ENCODE assay signal across 11 cellular contexts in the genomic region with DNA sequence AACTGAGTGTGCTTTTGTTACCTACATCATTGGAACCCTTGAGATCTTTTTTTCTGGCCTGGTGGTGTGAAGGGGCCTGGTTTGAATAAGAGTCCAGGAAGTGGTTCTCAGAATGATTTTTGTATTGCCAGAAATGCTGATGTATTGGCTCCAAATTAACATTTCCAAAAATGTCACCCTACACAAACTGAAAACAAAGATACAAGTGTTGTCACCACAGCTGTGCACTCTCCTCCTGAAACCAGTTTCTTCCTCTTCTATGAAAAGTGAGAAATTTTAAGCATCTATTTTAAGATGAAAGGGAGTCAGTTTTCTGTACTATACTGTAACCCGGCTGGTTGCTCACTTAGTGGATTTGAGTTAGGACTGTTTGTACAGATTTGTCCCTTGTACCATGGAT.
DNase-seq lines count a peak whose midpoint lies in the region; ATAC-seq and TF ChIP-seq lines count a peak whose summit lies in the region.
"Had no signal": no experiment of that assay in that cellular context is flagged by ENCODE, and none has a peak within 500 bp of the region (broad histone marks: within the 10 kb centered on the region; RNA-seq: fewer than 3 reads in every experiment).

No MANE protein-coding gene starts in this region.

- peak overlapping the region; percentile 90 for H3K27ac ChIP-seq in DOHH2 (ENCODE audit: low read depth, low read length)
- H3K27ac ChIP-seq: SJSA1 had no signal

- TF ChIP-seq CTCF in DOHH2 (IDR thresholded peaks at IDR 0.05; ENCODE audit: low read depth, low read length, poor library complexity, severe bottlenecking): no peak

- peak; percentile 84 for ATAC-seq in GM19324 (IDR thresholded peaks at IDR 0.05; ENCODE audit: low FRiP score, unreplicated experiment)
- peak; percentile 91 for ATAC-seq in HG02678 (IDR thresholded peaks at IDR 0.05; ENCODE audit: unreplicated experiment)
- peak; percentile 93 for ATAC-seq in HG03442 (IDR thresholded peaks at IDR 0.05; ENCODE audit: unreplicated experiment)

- H3F3A ChIP-seq in DOHH2 (ENCODE audit: control insufficient read depth, insufficient read depth): no peaks in the 10 kb centered on the region

- H3K9me3 ChIP-seq in DOHH2 (ENCODE audit: control insufficient read depth, insufficient read depth, low read length): no peaks in the 10 kb centered on the region
- H3K9me3 ChIP-seq: SJSA1 had no signal

- no peaks in the 10 kb centered on the region for H3K36me3 ChIP-seq in DOHH2 (ENCODE audit: control insufficient read depth, low read length)
- H3K36me3 ChIP-seq: SJSA1 had no signal

- no peaks in the 10 kb centered on the region for H3K27me3 ChIP-seq in DOHH2 (ENCODE audit: control insufficient read depth, low read length)
- H3K27me3 ChIP-seq: SJSA1 had no signal

- peaks cover 43% of the 10 kb centered on the region for H3K4me1 ChIP-seq in DOHH2 (ENCODE audit: control insufficient read depth, low read length)

- DNase-seq in activated T-cell treated with anti-CD3 and anti-CD28 coated beads, Interleukin-2, amount 50 U/mL, for 1 hour: no peak
- DNase-seq in GDM1 (lab: John Stamatoyannopoulos, UW) (no peak), HUDEP-2 (lab: John Stamatoyannopoulos, UW; ENCODE audit: unreplicated experiment in 76 of 76) (no peak), COLO829 (ENCODE audit: low spot score) (no peak)
- DNase-seq: IMR-90, midbrain had no signal

- H3K4me3 ChIP-seq in DOHH2 (ENCODE audit: low read length): peak overlapping the region; percentile 44
- H3K4me3 ChIP-seq: SJSA1 had no signal

- H3K79me2 ChIP-seq in DOHH2 (ENCODE audit: control insufficient read depth, low read length): no peaks in the 10 kb centered on the region

- H4K20me1 ChIP-seq in DOHH2 (ENCODE audit: control insufficient read depth, insufficient read depth, low read depth, low read length): no peaks in the 10 kb centered on the region

- H3K9me2 ChIP-seq in DOHH2 (replicated peaks; ENCODE audit: control insufficient read depth, low read length): no peaks in the 10 kb centered on the region

- peak overlapping the region; percentile 67 for H3K4me2 ChIP-seq in DOHH2 (ENCODE audit: low read length)
